Comparison of ENCODE assay signal across 8 cellular contexts in the genomic region with DNA sequence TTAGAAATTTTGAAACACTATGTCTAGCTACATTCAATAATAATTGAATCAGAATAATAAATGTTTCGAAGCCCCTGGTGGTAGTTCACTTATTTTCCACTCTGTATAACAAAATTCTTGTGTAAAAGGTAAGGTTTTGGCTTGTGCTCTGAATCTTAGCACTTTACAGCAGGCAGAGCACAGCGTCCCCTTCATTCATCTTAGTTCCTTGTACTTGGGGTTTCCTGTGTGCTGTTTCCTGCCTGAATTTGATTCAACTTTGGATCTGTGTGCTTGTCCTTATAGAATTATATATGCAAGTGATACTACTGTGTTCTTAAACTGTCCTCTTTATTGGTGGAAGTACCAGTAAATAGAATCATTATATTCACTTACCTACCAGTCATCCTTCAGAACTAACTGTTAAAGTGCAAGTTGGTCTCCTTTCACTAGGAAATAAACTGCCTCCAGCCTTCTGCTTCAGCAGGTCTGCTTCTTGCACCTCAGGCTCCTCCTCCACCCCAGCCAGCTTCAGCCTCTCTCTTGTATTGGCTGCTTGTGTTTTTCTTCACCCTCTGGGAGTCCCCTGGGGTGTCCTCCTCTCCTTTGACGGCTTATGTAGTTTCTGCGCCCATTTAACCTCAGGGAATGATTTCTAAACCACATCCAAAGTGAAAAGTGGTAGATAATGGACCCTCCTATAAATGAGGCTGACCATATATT. TPM values are rescaled to one million over a fixed set of nuclear protein-coding genes. Genes with fewer than 3 reads are reported as not detected.
DNase-seq lines count a peak whose midpoint lies in the region; ATAC-seq and TF ChIP-seq lines count a peak whose summit lies in the region.

No MANE protein-coding gene starts in this region.

- H3K36me3 ChIP-seq in MM.1S (replicated peaks; ENCODE audit: insufficient read depth, low read length) (no peaks in the 10 kb centered on the region), ectodermal cell (ENCODE audit: control insufficient read depth, insufficient read depth, low read length) (no peaks in the 10 kb centered on the region), neuronal stem cell (replicated peaks in 1 of 2; ENCODE audit: control insufficient read depth in 2 of 2, insufficient read depth in 2 of 2, low read length in 2 of 2) (peaks cover 0 to 25% of the 10 kb centered on the region in 2 donors), ovary (no peaks in the 10 kb centered on the region), gastrocnemius medialis (no peaks in the 10 kb centered on the region)

- no peak overlapping the region for H4K91ac ChIP-seq in neuronal stem cell (ENCODE audit: low read depth, low read length, poor library complexity)

- peak overlapping the region; percentile 94 for H3K27ac ChIP-seq in MM.1S (ENCODE audit: low read length)
- H3K27ac ChIP-seq in ectodermal cell (ENCODE audit: insufficient read depth, low read depth, low read length, poor library complexity, severe bottlenecking): peak overlapping the region; percentile 92
- H3K27ac ChIP-seq in neuronal stem cell (replicated peaks; ENCODE audit: low read length): peak overlapping the region; percentile 44
- peak overlapping the region in 1 of 2 donors; percentile 31 for H3K27ac ChIP-seq in ovary
- peak overlapping the region in 2 of 4 donors; percentile 17 to 22 for H3K27ac ChIP-seq in gastrocnemius medialis

- H3K9me3 ChIP-seq in MM.1S (replicated peaks; ENCODE audit: insufficient read depth, low read length): no peaks in the 10 kb centered on the region
- no peaks in the 10 kb centered on the region for H3K9me3 ChIP-seq in ectodermal cell (ENCODE audit: control insufficient read depth, low read length)
- no peaks in the 10 kb centered on the region for H3K9me3 ChIP-seq in neuronal stem cell (replicated peaks in 1 of 2; ENCODE audit: control insufficient read depth in 2 of 2, insufficient read depth in 1 of 2, low read depth in 1 of 2, low read length in 2 of 2)
- no peaks in the 10 kb centered on the region for H3K9me3 ChIP-seq in ovary
- no peaks in the 10 kb centered on the region for H3K9me3 ChIP-seq in gastrocnemius medialis

- no peak for TF ChIP-seq POLR2A in ovary (IDR thresholded peaks at IDR 0.05)
- no peak for TF ChIP-seq POLR2A in gastrocnemius medialis (IDR thresholded peaks at IDR 0.05)

- no peak overlapping the region for H2BK5ac ChIP-seq in neuronal stem cell (ENCODE audit: low read length)

- H3K79me2 ChIP-seq in MM.1S (ENCODE audit: low read length): no peaks in the 10 kb centered on the region

- no peak overlapping the region for H2BK120ac ChIP-seq in neuronal stem cell (ENCODE audit: low read depth, low read length)

- peak overlapping the region; percentile 71 for H3K9ac ChIP-seq in MM.1S (ENCODE audit: low read length)
- H3K9ac ChIP-seq in neuronal stem cell (ENCODE audit: low read depth, low read length, poor library complexity): no peak overlapping the region

- H3K14ac ChIP-seq in neuronal stem cell (ENCODE audit: low read length): no peak overlapping the region

- H3K4me1 ChIP-seq in MM.1S (ENCODE audit: low read length) (peaks cover 30% of the 10 kb centered on the region), ectodermal cell (ENCODE audit: control insufficient read depth, insufficient read depth, low read length) (peaks cover 20% of the 10 kb centered on the region), neuronal stem cell (ENCODE audit: control insufficient read depth in 2 of 2, insufficient read depth in 1 of 2, low read depth in 1 of 2, low read length in 2 of 2) (peaks cover 5 to 9% of the 10 kb centered on the region in 2 donors), ovary (ENCODE audit: insufficient read depth) (peaks cover 1% of the 10 kb centered on the region), gastrocnemius medialis (peaks cover 32 to 42% of the 10 kb centered on the region in 2 donors)

- peak; percentile 55 for ATAC-seq in GM18502 (IDR thresholded peaks at IDR 0.05; ENCODE audit: poor library complexity, unreplicated experiment)
- no peak for ATAC-seq in HG03045 (IDR thresholded peaks at IDR 0.05; ENCODE audit: unreplicated experiment)
- no peak for ATAC-seq in HG03457 (IDR thresholded peaks at IDR 0.05; ENCODE audit: unreplicated experiment)
- no peak for ATAC-seq in gastrocnemius medialis

- no peaks in the 10 kb centered on the region for H3K79me1 ChIP-seq in neuronal stem cell (ENCODE audit: low read depth, low read length)

- no peak overlapping the region for H2BK15ac ChIP-seq in neuronal stem cell (ENCODE audit: low read length)

- H3K4me2 ChIP-seq in MM.1S (ENCODE audit: low read depth, low read length) (peak overlapping the region; percentile 76), neuronal stem cell (ENCODE audit: insufficient read depth, low read length, poor library complexity, severe bottlenecking) (no peak overlapping the region)

- intact Hi-C loops in ovary (cut with DNase I) (no loop called here), gastrocnemius medialis (cut with DNase I; ENCODE audit: low total_unique reads) (no loop called here)

- H4K20me1 ChIP-seq in MM.1S (ENCODE audit: insufficient read depth, low read length): no peaks in the 10 kb centered on the region

- no peak for TF ChIP-seq EP300 in ovary (IDR thresholded peaks at IDR 0.05)

- in situ Hi-C loops in gastrocnemius medialis (cut with MboI; ENCODE audit: low sequenced_read_pairs in 4 of 4): no loop called here

- no peak overlapping the region for H2BK12ac ChIP-seq in neuronal stem cell (ENCODE audit: low read length)

- H3K27me3 ChIP-seq in MM.1S (replicated peaks; ENCODE audit: insufficient read depth, low read length) (no peaks in the 10 kb centered on the region), ectodermal cell (ENCODE audit: control insufficient read depth, insufficient read depth, low read length, poor library complexity, severe bottlenecking) (no peaks in the 10 kb centered on the region), neuronal stem cell (ENCODE audit: control insufficient read depth in 3 of 3, insufficient read depth in 3 of 3, low read depth in 1 of 3, low read length in 3 of 3) (no peaks in the 10 kb centered on the region), ovary (no peaks in the 10 kb centered on the region), gastrocnemius medialis (no peaks in the 10 kb centered on the region)

- peak overlapping the region; percentile 44 for H3K4me3 ChIP-seq in MM.1S (ENCODE audit: low read length)
- no peak overlapping the region for H3K4me3 ChIP-seq in ectodermal cell (ENCODE audit: insufficient read depth, low read depth, low read length)
- H3K4me3 ChIP-seq in neuronal stem cell (ENCODE audit: low read length in 2 of 2): no peak overlapping the region
- no peak overlapping the region for H3K4me3 ChIP-seq in ovary
- no peak overlapping the region for H3K4me3 ChIP-seq in gastrocnemius medialis

- H3K4ac ChIP-seq in neuronal stem cell (ENCODE audit: low read length): no peak overlapping the region

- DNase-seq in MM.1S (peak; percentile 61), neuronal stem cell (ENCODE audit: low spot score) (peak; percentile 21), ovary (no peak), gastrocnemius medialis (no peak)

- H2AFZ ChIP-seq in MM.1S (ENCODE audit: low read length): no peak overlapping the region
- H2AFZ ChIP-seq in neuronal stem cell (ENCODE audit: low read length): no peak overlapping the region

- WGBS in ectodermal cell, 2 experiments: 29 to 63% methylated on average over 2 to 4 of the region's 4 CpGs
- no CpG with 5 or more reads among the region's 4 CpGs for WGBS in neuronal stem cell (ENCODE audit: extremely low coverage in 2 of 2, insufficient read length in 2 of 2, insufficient replicate concordance in 1 of 2), 2 donors
- 55 to 69% (median 60%) methylated on average over 4 of the region's 4 CpGs for WGBS in ovary, 3 donors

- H3K23ac ChIP-seq in neuronal stem cell (ENCODE audit: low read depth, low read length, poor library complexity): no peak overlapping the region

- H4K8ac ChIP-seq in neuronal stem cell (ENCODE audit: low read depth, low read length): no peak overlapping the region

- H3F3A ChIP-seq in MM.1S (ENCODE audit: insufficient read depth, low read length): peaks cover 18% of the 10 kb centered on the region

- TF ChIP-seq CTCF in MM.1S (IDR thresholded peaks at IDR 0.05; ENCODE audit: low read length): no peak
- TF ChIP-seq CTCF in ovary (IDR thresholded peaks at IDR 0.05): no peak
- TF ChIP-seq CTCF in gastrocnemius medialis (IDR thresholded peaks at IDR 0.05 in 4 of 5, conservative IDR thresholded peaks at IDR 0.05 in 1 of 5): no peak

- H2AK5ac ChIP-seq in neuronal stem cell (ENCODE audit: low read depth, low read length): no peak overlapping the region

- no peaks in the 10 kb centered on the region for H3K9me2 ChIP-seq in MM.1S (replicated peaks; ENCODE audit: insufficient read depth, low read length)

- no peak overlapping the region for H3K18ac ChIP-seq in neuronal stem cell (ENCODE audit: low read length)

RNA-seq across cellular contexts. Expression of gene TULP4, which starts 28.8 kb away (rescaled TPM):
- polyA plus RNA-seq in ectodermal cell (2013, experiment 1 of 4): 39.2 TPM
- 45.8 TPM for polyA plus RNA-seq in ectodermal cell (2013, experiment 2 of 4)
- polyA plus RNA-seq in ectodermal cell (2013, experiment 3 of 4): 22.1 TPM
- polyA plus RNA-seq in ectodermal cell (2013, experiment 4 of 4): 25.0 TPM
- 14.3 TPM for polyA plus RNA-seq in neuronal stem cell (2013, experiment 1 of 2)
- 16.3 TPM for polyA plus RNA-seq in neuronal stem cell (2013, experiment 2 of 2)
- total RNA-seq in ovary: 100 to 1,000 TPM in 2 of 7 donors, 10 to 100 TPM in 5; 64.6 to 152 (median 92.9) TPM
- 1 to 10 TPM; 7.5 to 8.5 TPM for polyA plus RNA-seq in ovary
- 10 to 100 TPM; 59.8 to 99.2 (median 88.6) TPM for total RNA-seq in gastrocnemius medialis

Comparison
In these comparisons a context has a peak if more than half of its experiments do, and no peak if none do; other contexts are left out.
1. DNase-seq: peak in MM.1S (single experiment) and neuronal stem cell (single experiment); none in ovary (0 of 5) and gastrocnemius medialis (0 of 2).